In genomic region chr14:68332011-68332410, GRCh38 we compare ENCODE assay signal across 18 cellular contexts.
DNase-seq lines count a peak whose midpoint lies in the region; ATAC-seq and TF ChIP-seq lines count a peak whose summit lies in the region.
"Had no signal": no experiment of that assay in that cellular context is flagged by ENCODE, and none has a peak within 500 bp of the region (broad histone marks: within the 10 kb centered on the region; RNA-seq: fewer than 3 reads in every experiment).

No MANE protein-coding gene starts in this region.

- no peaks in the 10 kb centered on the region for H3K9me3 Mint-ChIP-seq in GM23338
- no peaks in the 10 kb centered on the region for H3K9me3 Mint-ChIP-seq in stimulated activated memory B cell treated with anti-CD40 and anti-IgM and Interleukin-4, amounts not matched to agents 10 μg/mL and 1 μg/mL and 100 μg/mL, for 72 hours
- H3K9me3 Mint-ChIP-seq: CD4-positive, alpha-beta memory T cell had no signal

- H2AFZ ChIP-seq in GM23338 (no peak overlapping the region), OCI-LY1 (ENCODE audit: low read length) (no peak overlapping the region)

- no peak overlapping the region for H3K4me3 Mint-ChIP-seq in GM23338
- H3K4me3 Mint-ChIP-seq in stimulated activated memory B cell treated with anti-CD40 and anti-IgM and Interleukin-4, amounts not matched to agents 10 μg/mL and 1 μg/mL and 100 μg/mL, for 72 hours: no peak overlapping the region
- H3K4me3 Mint-ChIP-seq: CD4-positive, alpha-beta memory T cell had no signal

- peaks cover 27% of the 10 kb centered on the region for H3K4me1 Mint-ChIP-seq in GM23338
- H3K4me1 Mint-ChIP-seq in stimulated activated memory B cell treated with anti-CD40 and anti-IgM and Interleukin-4, amounts not matched to agents 10 μg/mL and 1 μg/mL and 100 μg/mL, for 72 hours: peaks cover 67% of the 10 kb centered on the region

- H3K9me3 ChIP-seq in OCI-LY1 (ENCODE audit: low read length): no peaks in the 10 kb centered on the region
- H3K9me3 ChIP-seq in effector memory CD4-positive, alpha-beta T cell (ENCODE audit: control insufficient read depth, low read length): no peaks in the 10 kb centered on the region
- H3K9me3 ChIP-seq: BLaER1 had no signal

- peaks cover 2% of the 10 kb centered on the region for H3K27me3 Mint-ChIP-seq in GM23338 (ENCODE audit: insufficient read depth, low read depth, poor library complexity)
- no peaks in the 10 kb centered on the region for H3K27me3 Mint-ChIP-seq in stimulated activated memory B cell treated with anti-CD40 and anti-IgM and Interleukin-4, amounts not matched to agents 10 μg/mL and 1 μg/mL and 100 μg/mL, for 72 hours
- H3K27me3 Mint-ChIP-seq: CD4-positive, alpha-beta memory T cell had no signal

- no peak for ATAC-seq in GM23338
- no peak for ATAC-seq in stimulated activated memory B cell treated with anti-CD40 and anti-IgM and Interleukin-4, amounts not matched to agents 10 μg/mL and 1 μg/mL and 100 μg/mL, for 72 hours
- ATAC-seq: HepG2, Panc1 had no signal

- no peak overlapping the region for H3K27ac ChIP-seq in GM23338 (ENCODE audit: low read depth)
- peak overlapping the region; percentile 42 for H3K27ac ChIP-seq in OCI-LY1 (ENCODE audit: low read depth, low read length, poor library complexity, severe bottlenecking)
- no peak overlapping the region for H3K27ac ChIP-seq in effector memory CD4-positive, alpha-beta T cell (ENCODE audit: insufficient read depth, low read length, poor library complexity, severe bottlenecking)
- H3K27ac ChIP-seq: BLaER1 had no signal

- H3K36me3 ChIP-seq in GM23338 (ENCODE audit: insufficient read depth) (no peaks in the 10 kb centered on the region), OCI-LY1 (ENCODE audit: insufficient read depth, low read length) (no peaks in the 10 kb centered on the region)
- no peaks in the 10 kb centered on the region for H3K36me3 ChIP-seq in effector memory CD4-positive, alpha-beta T cell (ENCODE audit: control insufficient read depth, insufficient read depth, low read length)

- peak overlapping the region; percentile 24 for H3K27ac Mint-ChIP-seq in GM23338
- H3K27ac Mint-ChIP-seq in stimulated activated memory B cell treated with anti-CD40 and anti-IgM and Interleukin-4, amounts not matched to agents 10 μg/mL and 1 μg/mL and 100 μg/mL, for 72 hours: peak overlapping the region; percentile 81
- H3K27ac Mint-ChIP-seq: CD4-positive, alpha-beta memory T cell had no signal

- H3K36me3 Mint-ChIP-seq in GM23338 (ENCODE audit: low read depth): no peaks in the 10 kb centered on the region
- H3K36me3 Mint-ChIP-seq in stimulated activated memory B cell treated with anti-CD40 and anti-IgM and Interleukin-4, amounts not matched to agents 10 μg/mL and 1 μg/mL and 100 μg/mL, for 72 hours: no peaks in the 10 kb centered on the region
- H3K36me3 Mint-ChIP-seq: CD4-positive, alpha-beta memory T cell had no signal

- H4K20me1 ChIP-seq in GM23338 (replicated peaks; ENCODE audit: insufficient read depth): no peaks in the 10 kb centered on the region
- H4K20me1 ChIP-seq in OCI-LY1 (ENCODE audit: insufficient read depth, low read length): no peaks in the 10 kb centered on the region
- H4K20me1 ChIP-seq: BLaER1 had no signal

- H3K4me2 ChIP-seq in GM23338 (peak overlapping the region; percentile 31; the same call in 1 of the 2 replicates), OCI-LY1 (ENCODE audit: low read length) (no peak overlapping the region)
- H3K4me2 ChIP-seq: BLaER1 had no signal

- no peak overlapping the region for H3K9ac ChIP-seq in OCI-LY1 (ENCODE audit: low read length)
- H3K9ac ChIP-seq: BLaER1 had no signal

- H3K27me3 ChIP-seq in GM23338 (ENCODE audit: insufficient read depth) (no peaks in the 10 kb centered on the region), OCI-LY1 (ENCODE audit: insufficient read depth, low read length) (no peaks in the 10 kb centered on the region)
- no peaks in the 10 kb centered on the region for H3K27me3 ChIP-seq in effector memory CD4-positive, alpha-beta T cell (replicated peaks; ENCODE audit: control insufficient read depth, insufficient read depth, low read length, poor library complexity, severe bottlenecking)
- H3K27me3 ChIP-seq: BLaER1 had no signal

- peaks cover 15% of the 10 kb centered on the region for H3K4me1 ChIP-seq in GM23338 (ENCODE audit: insufficient read depth)
- H3K4me1 ChIP-seq in OCI-LY1 (ENCODE audit: insufficient read depth, low read length, severe bottlenecking): peaks cover 34% of the 10 kb centered on the region
- H3K4me1 ChIP-seq in effector memory CD4-positive, alpha-beta T cell (ENCODE audit: control insufficient read depth, insufficient read depth, low read length, poor library complexity, severe bottlenecking): no peaks in the 10 kb centered on the region

- H3F3A ChIP-seq in GM23338 (replicated peaks; ENCODE audit: low read depth): no peaks in the 10 kb centered on the region
- H3F3A ChIP-seq in OCI-LY1 (ENCODE audit: insufficient read depth, low read length): no peaks in the 10 kb centered on the region

- TF ChIP-seq CTCF in GM23338 (conservative IDR thresholded peaks at IDR 0.05; ENCODE audit: low read depth in 2 of 2) (no peak), OCI-LY1 (IDR thresholded peaks at IDR 0.05; ENCODE audit: low read length) (no peak)

- H3K79me2 ChIP-seq in GM23338 (replicated peaks; ENCODE audit: insufficient read depth) (no peaks in the 10 kb centered on the region), OCI-LY1 (ENCODE audit: insufficient read depth, low read length) (no peaks in the 10 kb centered on the region)

- DNase-seq in GM23338 (ENCODE audit: low spot score) (no peak), left kidney (ENCODE audit: low read depth, low spot score) (peak; percentile 16), COLO668 (lab: John Stamatoyannopoulos, UW; ENCODE audit: unreplicated experiment) (no peak)
- DNase-seq in stimulated activated CD8-positive, alpha-beta memory T cell treated with anti-CD3 and anti-CD28 coated beads, Interleukin-4, amount 100 ng/mL, for 48 hours: no peak
- no peak for DNase-seq in effector memory CD4-positive, alpha-beta T cell
- DNase-seq: CD4-positive, alpha-beta memory T cell; DND-41; KBM-7; NCI-H1092; NCI-H1436; NCI-H187 treated with DMSO at 0.1 percent for 48 hours; NCI-H748 treated with DMSO at 0.1 percent for 48 hours; SIG-M5 had no signal

- H3K9me2 ChIP-seq in GM23338 (ENCODE audit: insufficient read depth) (no peaks in the 10 kb centered on the region), OCI-LY1 (ENCODE audit: low read depth, low read length) (no peaks in the 10 kb centered on the region)

- H3K4me3 ChIP-seq in GM23338: no peak overlapping the region
- no peak overlapping the region for H3K4me3 ChIP-seq in OCI-LY1 (ENCODE audit: low read depth, low read length, poor library complexity, severe bottlenecking)
- H3K4me3 ChIP-seq in effector memory CD4-positive, alpha-beta T cell (ENCODE audit: insufficient read depth, low read depth, low read length, poor library complexity, severe bottlenecking): no peak overlapping the region
- H3K4me3 ChIP-seq: BLaER1 had no signal

TF ChIP-seq in GM23338, 12 proteins besides CTCF, POLR2A, EP300 and RAD21 (continues in another document):
- no peak for TF ChIP-seq EZH2phosphoT487 (IDR thresholded peaks at IDR 0.05; ENCODE audit: unreplicated experiment)
- no peak for TF ChIP-seq NANOG (IDR thresholded peaks at IDR 0.05; ENCODE audit: borderline replicate concordance)
- no peak for TF ChIP-seq JUNB (IDR thresholded peaks at IDR 0.05; ENCODE audit: unreplicated experiment)
